Comparison of ENCODE assay signal across 8 cellular contexts in the genomic region with DNA sequence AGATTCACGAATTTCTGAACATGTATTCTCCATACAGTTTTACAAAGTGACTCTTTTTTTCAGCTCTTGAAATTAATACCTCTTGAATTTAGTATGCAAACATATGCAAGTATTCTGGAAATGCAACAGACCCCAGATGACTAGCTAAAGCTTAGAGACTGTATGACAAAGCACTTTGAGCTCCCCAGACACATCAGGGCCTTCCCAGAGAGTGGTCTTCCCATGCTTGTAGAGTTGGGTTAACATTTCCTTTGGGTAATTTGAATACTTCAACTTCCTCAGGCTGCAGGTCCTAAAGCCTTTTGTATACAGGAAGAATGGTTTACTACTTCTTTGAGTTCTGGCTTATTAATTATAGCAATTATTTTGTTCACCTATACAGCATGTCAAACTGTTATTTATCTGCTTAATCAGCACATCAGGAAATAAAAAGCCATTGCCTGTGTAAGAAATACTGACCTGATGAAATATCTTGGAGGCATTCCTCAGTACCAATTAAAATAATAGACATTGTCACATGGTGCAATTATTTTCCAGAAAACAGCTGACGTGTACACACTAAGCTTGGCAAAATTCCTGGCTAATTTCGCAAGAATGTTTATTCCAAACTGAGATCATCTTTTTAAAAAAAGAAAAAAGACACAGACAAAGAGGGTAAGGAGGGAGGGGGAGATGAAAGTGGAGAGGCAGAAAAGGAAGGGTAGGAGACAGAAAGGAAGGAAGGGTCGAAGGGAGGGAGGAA.
DNase-seq lines count a peak whose midpoint lies in the region; ATAC-seq and TF ChIP-seq lines count a peak whose summit lies in the region.

No MANE protein-coding gene starts in this region.

- H3K79me2 ChIP-seq in HCT116 (ENCODE audit: insufficient read depth, low read length) = no peaks in the 10 kb centered on the region

- no peaks in the 10 kb centered on the region for H3K27me3 ChIP-seq in HCT116 (ENCODE audit: insufficient read depth, low read length)
- H3K27me3 ChIP-seq in skeletal muscle satellite cell (ENCODE audit: control insufficient read depth, insufficient read depth, low read length) = no peaks in the 10 kb centered on the region

- POLR2A ChIA-PET in HCT116 (lab: Charles Lee) (no interaction called here), WTC11 (lab: Charles Lee) (no interaction called here)
- POLR2A ChIA-PET in activated CD4-positive, alpha-beta T cell treated with anti-CD3 and anti-CD28 coated beads, Interleukin-2, amount 10 ng/mL, durations not matched to agents 7 days and 5 days (lab: Charles Lee) = no interaction called here

- H3K36me3 ChIP-seq in HCT116 (ENCODE audit: control insufficient read depth in 1 of 2, insufficient read depth in 2 of 2, low read length in 2 of 2) (no peaks in the 10 kb centered on the region), skeletal muscle satellite cell (ENCODE audit: insufficient read depth, low read length) (no peaks in the 10 kb centered on the region)

- no peaks in the 10 kb centered on the region for H3K36me3 Mint-ChIP-seq in WTC11
- no peaks in the 10 kb centered on the region for H3K36me3 Mint-ChIP-seq in activated CD4-positive, alpha-beta T cell treated with anti-CD3 and anti-CD28 coated beads, Interleukin-2, amount 10 ng/mL, durations not matched to agents 7 days and 5 days (ENCODE audit: low read depth)
- H3K36me3 Mint-ChIP-seq in natural killer cell treated with Interleukin-12 subunit alpha and Interleukin-12 subunit beta and Interleukin-15 and Interleukin-18, amount 100 ng/mL, for 72 hours = no peaks in the 10 kb centered on the region

- RAD21 ChIA-PET in HCT116 (lab: Charles Lee; ENCODE audit: low non-redundant PET in 1 of 2, low total read pairs in 2 of 2, uncharacterized antibody in 2 of 2, unreplicated experiment in 2 of 2) = no interaction called here

- H4K20me1 ChIP-seq in HCT116 (ENCODE audit: insufficient read depth) = no peaks in the 10 kb centered on the region

- no peaks in the 10 kb centered on the region; the same call in 1 of the 2 replicates for H3K27me3 Mint-ChIP-seq in WTC11 (ENCODE audit: low read depth)
- H3K27me3 Mint-ChIP-seq in activated CD4-positive, alpha-beta T cell treated with anti-CD3 and anti-CD28 coated beads, Interleukin-2, amount 10 ng/mL, durations not matched to agents 7 days and 5 days = peaks cover 12% of the 10 kb centered on the region
- H3K27me3 Mint-ChIP-seq in natural killer cell treated with Interleukin-12 subunit alpha and Interleukin-12 subunit beta and Interleukin-15 and Interleukin-18, amount 100 ng/mL, for 72 hours = peaks cover 0 to 2% of the 10 kb centered on the region in 2 donors

- intact Hi-C loops in HCT116 (cut with micrococcal nuclease) (no loop called here), left ventricle myocardium superior (cut with micrococcal nuclease) (no loop called here)

- TF ChIP-seq RAD21 in HCT116 (IDR thresholded peaks at IDR 0.05; ENCODE audit: low read depth) = no peak

- H3K27ac Mint-ChIP-seq in WTC11 = peak overlapping the region; percentile 75
- no peak overlapping the region for H3K27ac Mint-ChIP-seq in activated CD4-positive, alpha-beta T cell treated with anti-CD3 and anti-CD28 coated beads, Interleukin-2, amount 10 ng/mL, durations not matched to agents 7 days and 5 days
- H3K27ac Mint-ChIP-seq in natural killer cell treated with Interleukin-12 subunit alpha and Interleukin-12 subunit beta and Interleukin-15 and Interleukin-18, amount 100 ng/mL, for 72 hours = no peak overlapping the region

- H3K4me2 ChIP-seq in HCT116 (ENCODE audit: low read length) = no peak overlapping the region
- peak overlapping the region; percentile 42 for H3K4me2 ChIP-seq in skeletal muscle satellite cell (ENCODE audit: low read length)

- BruUV-seq in HCT116 (replicated peaks; lab: Mats Ljungman, UMichigan) = no TSS peak

- H3K27ac ChIP-seq in HCT116 (ENCODE audit: low read depth, low read length) = no peak overlapping the region

- no peaks in the 10 kb centered on the region for H3K9me2 ChIP-seq in HCT116 (ENCODE audit: insufficient read depth)

- CTCF ChIA-PET in HCT116 (lab: Charles Lee) = no interaction called here
- CTCF ChIA-PET in WTC11 (lab: Charles Lee) = interaction anchor here (1.1 to 1.5 kb wide), 4 partner anchors 8 to 593 kb away, joined by 3 to 4 read pairs (median 4); no protein-coding TSS in a partner anchor
- CTCF ChIA-PET in activated CD4-positive, alpha-beta T cell treated with anti-CD3 and anti-CD28 coated beads, Interleukin-2, amount 10 ng/mL, durations not matched to agents 7 days and 5 days (lab: Charles Lee) = interaction anchor here (1.3 kb wide), 1 partner anchor 18 kb away, joined by 3 read pairs; no protein-coding TSS in a partner anchor

- H3K4me1 Mint-ChIP-seq in WTC11 = peaks cover 22% of the 10 kb centered on the region
- peaks cover 7% of the 10 kb centered on the region for H3K4me1 Mint-ChIP-seq in activated CD4-positive, alpha-beta T cell treated with anti-CD3 and anti-CD28 coated beads, Interleukin-2, amount 10 ng/mL, durations not matched to agents 7 days and 5 days
- H3K4me1 Mint-ChIP-seq in natural killer cell treated with Interleukin-12 subunit alpha and Interleukin-12 subunit beta and Interleukin-15 and Interleukin-18, amount 100 ng/mL, for 72 hours (ENCODE audit: low read depth in 2 of 2) = no peaks in the 10 kb centered on the region

- ATAC-seq in HCT116 (no peak), WTC11 (peak; percentile 86), left ventricle myocardium superior (peak; percentile 88)
- ATAC-seq in natural killer cell treated with Interleukin-12 subunit alpha and Interleukin-12 subunit beta and Interleukin-15 and Interleukin-18, amount 100 ng/mL, for 72 hours = no peak

- H3K4me3 ChIP-seq in HCT116 (replicated peaks in 1 of 2; ENCODE audit: low read depth in 1 of 2, low read length in 2 of 2) (no peak overlapping the region), skeletal muscle satellite cell (ENCODE audit: low read length) (peak overlapping the region; percentile 6)

- H3K9me3 ChIP-seq in HCT116 (ENCODE audit: control insufficient read depth in 1 of 2, insufficient read depth in 1 of 2, low read depth in 1 of 2, low read length in 2 of 2) (no peaks in the 10 kb centered on the region), skeletal muscle satellite cell (replicated peaks; ENCODE audit: low read length) (no peaks in the 10 kb centered on the region)

- no peak for TF ChIP-seq POLR2A in HCT116 (IDR thresholded peaks at IDR 0.05; ENCODE audit: borderline replicate concordance, extremely low read depth, insufficient read depth, insufficient read length)

- DNase-seq in HCT116 (ENCODE audit: low read depth, low spot score) (no peak), WTC11 (ENCODE audit: low spot score) (no peak), left ventricle myocardium superior (no peak), HuH-7 (ENCODE audit: low spot score) (no peak)
- DNase-seq in activated CD4-positive, alpha-beta T cell treated with anti-CD3 and anti-CD28 coated beads, Interleukin-2, amount 10 ng/mL, durations not matched to agents 7 days and 5 days = no peak
- no peak for DNase-seq in natural killer cell treated with Interleukin-12 subunit alpha and Interleukin-12 subunit beta and Interleukin-15 and Interleukin-18, amount 100 ng/mL, for 72 hours (ENCODE audit: low spot score)
- no peak for DNase-seq in activated naive CD4-positive, alpha-beta T cell treated with Interleukin-2 at 50 U/mL for 16 hours

- H3K9ac ChIP-seq in HCT116 (ENCODE audit: low read length) = no peak overlapping the region
- peak overlapping the region; percentile 70 for H3K9ac ChIP-seq in skeletal muscle satellite cell (ENCODE audit: low read depth, low read length)

- TF ChIP-seq CTCF in HCT116 (IDR thresholded peaks at IDR 0.05 in 2 of 3, conservative IDR thresholded peaks at IDR 0.05 in 1 of 3; ENCODE audit: borderline replicate concordance in 1 of 3, insufficient read depth in 1 of 3, low read depth in 2 of 3, low read length in 2 of 3) = no peak
- no peak for TF ChIP-seq CTCF in WTC11 (IDR thresholded peaks at IDR 0.05)

- H2AFZ ChIP-seq in HCT116 (ENCODE audit: low read depth, low read length, poor library complexity, severe bottlenecking) = peak overlapping the region; percentile 10

- peaks cover 12% of the 10 kb centered on the region for H3K9me3 Mint-ChIP-seq in WTC11
- peaks cover 4% of the 10 kb centered on the region for H3K9me3 Mint-ChIP-seq in activated CD4-positive, alpha-beta T cell treated with anti-CD3 and anti-CD28 coated beads, Interleukin-2, amount 10 ng/mL, durations not matched to agents 7 days and 5 days
- no peaks in the 10 kb centered on the region for H3K9me3 Mint-ChIP-seq in natural killer cell treated with Interleukin-12 subunit alpha and Interleukin-12 subunit beta and Interleukin-15 and Interleukin-18, amount 100 ng/mL, for 72 hours

- no peaks in the 10 kb centered on the region for H3K4me1 ChIP-seq in HCT116 (ENCODE audit: control insufficient read depth in 1 of 2, insufficient read depth in 2 of 2, low read length in 2 of 2)
- peaks cover 22% of the 10 kb centered on the region for H3K4me1 ChIP-seq in skeletal muscle satellite cell (ENCODE audit: control insufficient read depth, insufficient read depth, low read length)

- H3K4me3 Mint-ChIP-seq in WTC11 = no peak overlapping the region
- no peak overlapping the region for H3K4me3 Mint-ChIP-seq in activated CD4-positive, alpha-beta T cell treated with anti-CD3 and anti-CD28 coated beads, Interleukin-2, amount 10 ng/mL, durations not matched to agents 7 days and 5 days
- H3K4me3 Mint-ChIP-seq in natural killer cell treated with Interleukin-12 subunit alpha and Interleukin-12 subunit beta and Interleukin-15 and Interleukin-18, amount 100 ng/mL, for 72 hours = no peak overlapping the region

TF ChIP-seq in HCT116, 20 proteins besides CTCF, POLR2A, EP300 and RAD21:
- TF ChIP-seq ELF1 (IDR thresholded peaks at IDR 0.05; ENCODE audit: borderline replicate concordance, low read depth) (no peak), CEBPB (IDR thresholded peaks at IDR 0.05; ENCODE audit: low read depth) (peak; percentile 81)

TF ChIP-seq in WTC11, 78 proteins besides CTCF, POLR2A, EP300 and RAD21:
- TF ChIP-seq GABPB1 (CRISPR knock-in tag; IDR thresholded peaks at IDR 0.05) (0 out of 2 replicates have a peak, but pooled peaks have one; percentile 17), NR3C1 (CRISPR knock-in tag; conservative IDR thresholded peaks at IDR 0.05; ENCODE audit: low read depth) (no peak), TEAD1 (CRISPR knock-in tag; IDR thresholded peaks at IDR 0.05) (no peak), EMX1 (CRISPR knock-in tag; IDR thresholded peaks at IDR 0.05) (no peak)

Comparison
In these comparisons a context has a peak if more than half of its experiments do, and no peak if none do; other contexts are left out.
1. ATAC-seq: peak in WTC11 (single experiment) and left ventricle myocardium superior (single experiment); none in HCT116 (single experiment) and natural killer cell treated with Interleukin-12 subunit alpha and Interleukin-12 subunit beta and Interleukin-15 and Interleukin-18, amount 100 ng/mL, for 72 hours (0 of 2).